7 cellular contexts compared by ENCODE assay signal in the genomic region with DNA sequence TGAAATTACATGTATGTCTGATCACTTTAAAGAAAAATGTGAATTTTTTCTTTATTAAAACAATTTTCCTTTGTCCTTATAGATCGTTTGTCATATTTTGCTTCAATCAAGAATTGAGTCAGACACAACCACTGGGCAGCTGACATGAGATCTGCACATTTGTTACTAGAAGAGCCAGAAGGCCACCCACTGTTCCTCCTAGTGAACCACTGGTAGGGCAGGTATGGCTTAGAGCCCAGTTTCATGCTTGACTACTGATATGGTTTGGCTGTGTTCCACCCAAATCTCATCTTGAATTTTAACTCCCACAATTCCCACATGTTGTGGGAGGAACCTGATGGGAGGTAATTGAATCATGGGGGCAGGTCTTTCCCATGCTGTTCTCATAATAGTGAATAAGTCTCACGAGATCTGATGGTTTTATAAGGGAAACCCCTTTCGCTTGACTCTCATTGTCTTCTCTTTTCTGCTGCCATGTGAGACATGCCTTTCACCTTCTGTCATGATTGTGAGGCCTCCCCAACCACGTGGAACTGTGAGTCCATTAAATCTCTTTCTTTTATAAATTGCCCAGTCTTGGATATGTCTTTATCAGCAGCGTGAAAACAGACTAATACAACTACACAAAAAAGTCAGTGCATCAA. TPM values are rescaled to one million over a fixed set of nuclear protein-coding genes. Genes with fewer than 3 reads are reported as not detected.
DNase-seq lines count a peak whose midpoint lies in the region; ATAC-seq and TF ChIP-seq lines count a peak whose summit lies in the region.
"Not testable (repeated sequence)": the region's sequence is repeated elsewhere in the genome, so short reads cannot be mapped to it uniquely, and the experiment has no call there.

No MANE protein-coding gene starts in this region.

- H3K36me3 Mint-ChIP-seq in activated T-helper 17 cell treated with anti-CD3 and anti-CD28 coated beads, Interleukin-2, amount 50 U/mL, for 72 hours (ENCODE audit: low read depth): not testable (repeated sequence)

- peak; percentile 58 for ATAC-seq in GM18870 (IDR thresholded peaks at IDR 0.05; ENCODE audit: unreplicated experiment)
- ATAC-seq in HG02642 (IDR thresholded peaks at IDR 0.05; ENCODE audit: poor library complexity, unreplicated experiment): peak; percentile 60
- ATAC-seq in activated T-helper 17 cell treated with anti-CD3 and anti-CD28 coated beads, Interleukin-2, amount 50 U/mL, for 72 hours (replicated peaks): peak; percentile 43

- not testable (repeated sequence) for H3K9me3 Mint-ChIP-seq in activated T-helper 17 cell treated with anti-CD3 and anti-CD28 coated beads, Interleukin-2, amount 50 U/mL, for 72 hours

- not testable (repeated sequence) for H3K27ac Mint-ChIP-seq in activated T-helper 17 cell treated with anti-CD3 and anti-CD28 coated beads, Interleukin-2, amount 50 U/mL, for 72 hours

- H3K27me3 Mint-ChIP-seq in activated T-helper 17 cell treated with anti-CD3 and anti-CD28 coated beads, Interleukin-2, amount 50 U/mL, for 72 hours: not testable (repeated sequence)

- not testable (repeated sequence) for TF ChIP-seq CTCF in choroid plexus epithelial cell (conservative IDR thresholded peaks at IDR 0.05; ENCODE audit: low read depth, low read length)

- H3K4me1 Mint-ChIP-seq in activated T-helper 17 cell treated with anti-CD3 and anti-CD28 coated beads, Interleukin-2, amount 50 U/mL, for 72 hours: not testable (repeated sequence)

- DNase-seq in HK-2 (ENCODE audit: unreplicated experiment) (peak; percentile 14), NCI-H226 (peak; percentile 63), choroid plexus epithelial cell (ENCODE audit: low read depth) (peak; percentile 67), iris pigment epithelial cell (ENCODE audit: low read depth) (peak; percentile 12)

- not testable (repeated sequence) for H3K4me3 ChIP-seq in choroid plexus epithelial cell (ENCODE audit: low read depth, low read length)

- not testable (repeated sequence) for H3K4me3 Mint-ChIP-seq in activated T-helper 17 cell treated with anti-CD3 and anti-CD28 coated beads, Interleukin-2, amount 50 U/mL, for 72 hours

RNA-seq across cellular contexts. Expression of a gene that starts 35.2 kb away (rescaled TPM):
- 1 to 10 TPM; 2.0 to 2.5 TPM for total RNA-seq in activated T-helper 17 cell treated with anti-CD3 and anti-CD28 coated beads, Interleukin-2, amount 50 U/mL, for 72 hours

Comparison
In these comparisons a context has a peak if more than half of its experiments do, and no peak if none do; other contexts are left out.
1. DNase-seq: peak in every context shown above with its lines; median percentile 67 in choroid plexus epithelial cell; 63 in NCI-H226; 14 in HK-2; 12 in iris pigment epithelial cell.